ENCODE assay signal across 20 cellular contexts in the genomic region with DNA sequence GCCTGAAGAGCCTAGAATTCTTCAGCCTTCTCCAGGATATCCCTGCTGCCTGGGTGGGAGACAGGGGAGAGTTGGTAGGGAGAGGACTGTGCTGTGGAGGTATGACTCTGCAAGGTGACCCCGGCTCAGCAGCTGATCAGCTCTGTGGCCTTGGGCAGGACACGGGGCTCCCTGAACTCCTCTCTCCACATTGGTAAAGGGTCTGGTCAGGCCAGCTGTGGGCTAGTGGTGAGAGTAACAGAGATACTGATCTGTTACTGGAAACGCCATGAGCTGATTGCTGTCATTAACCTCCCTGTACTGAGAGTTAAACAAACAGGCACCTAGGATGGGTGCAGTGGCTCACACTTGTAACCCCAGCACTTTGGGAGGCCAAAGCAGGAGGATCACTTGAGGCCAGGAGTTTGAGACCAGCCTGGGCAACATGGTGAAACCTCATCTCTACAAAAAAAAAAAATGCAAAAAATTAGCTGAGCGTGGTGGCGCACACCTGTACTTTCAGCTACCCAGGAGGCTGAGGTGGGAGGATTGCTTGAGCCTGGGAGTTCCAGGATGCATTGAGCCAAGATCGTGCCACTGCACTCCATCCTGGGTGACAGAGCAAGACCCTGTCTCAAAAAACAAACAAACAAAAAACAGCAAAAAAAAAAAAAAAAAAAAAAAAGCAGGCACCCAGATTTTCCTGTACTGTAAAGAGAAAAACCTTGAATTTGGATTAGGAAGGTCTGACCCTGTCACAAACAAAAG.
"Had no signal": no experiment of that assay in that cellular context is flagged by ENCODE, and none has a peak within 500 bp of the region (broad histone marks: within the 10 kb centered on the region; RNA-seq: fewer than 3 reads in every experiment).

No MANE protein-coding gene starts in this region.

- H3K36me3 ChIP-seq: cardiac muscle cell, lower lobe of right lung, thyroid gland had no signal

- H3K4me3 ChIP-seq: cardiac muscle cell, lower lobe of right lung, thyroid gland had no signal

- H3K9me3 ChIP-seq: lower lobe of right lung, thyroid gland had no signal

- ATAC-seq: activated CD8-positive, alpha-beta memory T cell treated with anti-CD3 and anti-CD28 coated beads, Interleukin-2, amount 10 ng/mL, durations not matched to agents 7 days and 5 days; effector memory CD8-positive, alpha-beta T cell; foreskin keratinocyte; lower lobe of right lung had no signal

- H3K27me3 ChIP-seq: cardiac muscle cell, foreskin keratinocyte, thyroid gland had no signal

- FAIRE-seq: islet of Langerhans had no signal

- H3K4me1 ChIP-seq: foreskin keratinocyte, lower lobe of right lung, thyroid gland had no signal

- DNase-seq: activated CD4-positive, alpha-beta memory T cell treated with anti-CD3 and anti-CD28 coated beads, Interleukin-2, amount 10 ng/mL, durations not matched to agents 7 days and 5 days; activated CD4-positive, alpha-beta T cell treated with anti-CD3 and anti-CD28 coated beads for 48 hours; activated CD4-positive, CD25-positive, alpha-beta regulatory T cell; activated CD8-positive, alpha-beta memory T cell treated with anti-CD3 and anti-CD28 coated beads, Interleukin-2, amount 10 ng/mL, durations not matched to agents 7 days and 5 days; activated naive CD4-positive, alpha-beta T cell treated with Interleukin-2 at 50 U/mL for 16 hours; activated naive CD8-positive, alpha-beta T cell treated with anti-CD3 and anti-CD28 coated beads, Interleukin-2, amount 10 ng/mL, durations not matched to agents 7 days and 5 days; amygdala; dermis blood vessel endothelial cell; effector memory CD8-positive, alpha-beta T cell; foreskin keratinocyte; hippocampal formation; lower lobe of right lung; stimulated activated CD4-positive, alpha-beta T cell treated with anti-CD3 and anti-CD28 coated beads, Interleukin-12 subunit alpha, Interleukin-12 subunit beta, amount 100 ng/mL, for 4 hours; stimulated activated CD4-positive, alpha-beta T cell treated with anti-CD3 and anti-CD28 coated beads, Interleukin-1b, Interleukin-23, amount 100 ng/mL, for 48 hours; stimulated activated CD8-positive, alpha-beta memory T cell treated with anti-CD3 and anti-CD28 coated beads, Interleukin-4, amount 100 ng/mL, for 48 hours; stimulated activated naive CD4-positive, alpha-beta T cell; thyroid gland had no signal

- H3K27ac ChIP-seq: cardiac muscle cell, epithelial cell of prostate, foreskin keratinocyte, lower lobe of right lung, thyroid gland had no signal
